Comparison of ENCODE assay signal across 1 cellular context in genomic region chr19:44754743-44755066, GRCh38.
TF ChIP-seq lines count a peak whose summit lies in the region.

No MANE protein-coding gene starts in this region.

TF ChIP-seq in liver, 16 proteins besides CTCF, POLR2A, EP300 and RAD21 (continued from another document):
- TF ChIP-seq REST (IDR thresholded peaks at IDR 0.05) = no peak
- no peak for TF ChIP-seq MAX (IDR thresholded peaks at IDR 0.05)
- no peak for TF ChIP-seq NR2F2 (IDR thresholded peaks at IDR 0.05)
- TF ChIP-seq EGR1 (IDR thresholded peaks at IDR 0.05; ENCODE audit: low read depth in 2 of 2) = no peak
- TF ChIP-seq ATF3 (IDR thresholded peaks at IDR 0.05) = no peak
- no peak for TF ChIP-seq YY1 (IDR thresholded peaks at IDR 0.05)
- no peak for TF ChIP-seq GABPA (IDR thresholded peaks at IDR 0.05 in 1 of 2, conservative IDR thresholded peaks at IDR 0.05 in 1 of 2)
- TF ChIP-seq HNF4A (conservative IDR thresholded peaks at IDR 0.05) = no peak
- TF ChIP-seq TAF1 (conservative IDR thresholded peaks at IDR 0.05) = no peak
- TF ChIP-seq RXRA (IDR thresholded peaks at IDR 0.05) = no peak
